In the genomic region with DNA sequence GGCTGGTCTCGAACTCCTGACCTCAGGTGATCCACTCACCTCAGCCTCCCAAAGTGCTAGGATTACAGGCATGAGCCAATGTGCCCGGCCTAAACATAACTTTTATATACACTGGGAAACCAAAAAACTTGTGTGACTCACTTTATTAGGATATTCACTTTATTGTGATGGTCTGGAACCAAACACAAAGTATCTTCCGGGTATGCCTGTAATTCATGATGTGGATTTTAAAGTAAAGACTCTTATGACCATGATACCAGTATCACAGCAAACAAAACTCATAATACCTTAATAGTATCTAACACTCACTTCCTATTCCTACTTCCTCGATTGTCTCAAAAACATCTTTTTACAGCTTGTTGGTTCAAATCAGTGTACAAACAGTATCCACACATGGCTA, we compare ENCODE assay signal across 15 cellular contexts.
"Had no signal": no experiment of that assay in that cellular context is flagged by ENCODE, and none has a peak within 500 bp of the region (broad histone marks: within the 10 kb centered on the region; RNA-seq: fewer than 3 reads in every experiment).

No MANE protein-coding gene starts in this region.

- H3K27ac ChIP-seq: cardiac muscle cell, esophagus squamous epithelium, gastroesophageal sphincter had no signal

- H3K9me3 ChIP-seq: esophagus squamous epithelium, gastroesophageal sphincter, tibial artery had no signal

- ATAC-seq: activated T-helper 17 cell treated with anti-CD3 and anti-CD28 coated beads, Interleukin-2, amount 50 U/mL, for 72 hours; gastroesophageal sphincter; left ventricle myocardium superior had no signal

- H3K27ac Mint-ChIP-seq: activated naive CD8-positive, alpha-beta T cell; activated T-helper 17 cell treated with anti-CD3 and anti-CD28 coated beads, Interleukin-2, amount 50 U/mL, for 72 hours; memory B cell; progenitor cell of endocrine pancreas; stimulated activated naive CD8-positive, alpha-beta T cell treated with anti-CD3 and anti-CD28 coated beads, Interleukin-15, Interleukin-2, amounts not matched to agents 100 ng/mL and 50 ng/mL, for 24 hours; T-helper 1 cell treated with Interleukin-12 subunit alpha and Interleukin-12 subunit beta and Interleukin-4 antibody, amounts not matched to agents 30 μg/mL and 1 μg/mL, for 36 hours; WTC11 had no signal

- H3K36me3 ChIP-seq: cardiac muscle cell, esophagus squamous epithelium, gastroesophageal sphincter, tibial artery had no signal

- H3K27me3 Mint-ChIP-seq: activated naive CD8-positive, alpha-beta T cell; activated T-helper 17 cell treated with anti-CD3 and anti-CD28 coated beads, Interleukin-2, amount 50 U/mL, for 72 hours; stimulated activated naive CD8-positive, alpha-beta T cell treated with anti-CD3 and anti-CD28 coated beads, Interleukin-15, Interleukin-2, amounts not matched to agents 100 ng/mL and 50 ng/mL, for 24 hours had no signal

- H3K4me3 Mint-ChIP-seq: activated naive CD8-positive, alpha-beta T cell; activated T-helper 17 cell treated with anti-CD3 and anti-CD28 coated beads, Interleukin-2, amount 50 U/mL, for 72 hours; memory B cell; stimulated activated naive CD8-positive, alpha-beta T cell treated with anti-CD3 and anti-CD28 coated beads, Interleukin-15, Interleukin-2, amounts not matched to agents 100 ng/mL and 50 ng/mL, for 24 hours; T-helper 1 cell treated with Interleukin-12 subunit alpha and Interleukin-12 subunit beta and Interleukin-4 antibody, amounts not matched to agents 30 μg/mL and 1 μg/mL, for 36 hours; WTC11 had no signal

- H3K4me1 ChIP-seq: gastroesophageal sphincter had no signal

- H3K4me3 ChIP-seq: cardiac muscle cell, esophagus squamous epithelium, gastroesophageal sphincter, tibial artery had no signal

- H3K27me3 ChIP-seq: cardiac muscle cell, esophagus squamous epithelium, tibial artery had no signal

- H3K9me3 Mint-ChIP-seq: activated T-helper 17 cell treated with anti-CD3 and anti-CD28 coated beads, Interleukin-2, amount 50 U/mL, for 72 hours; memory B cell; stimulated activated naive CD8-positive, alpha-beta T cell treated with anti-CD3 and anti-CD28 coated beads, Interleukin-15, Interleukin-2, amounts not matched to agents 100 ng/mL and 50 ng/mL, for 24 hours; T-helper 1 cell treated with Interleukin-12 subunit alpha and Interleukin-12 subunit beta and Interleukin-4 antibody, amounts not matched to agents 30 μg/mL and 1 μg/mL, for 36 hours; WTC11 had no signal

- H3K4me1 Mint-ChIP-seq: activated T-helper 17 cell treated with anti-CD3 and anti-CD28 coated beads, Interleukin-2, amount 50 U/mL, for 72 hours; memory B cell had no signal

- H3K36me3 Mint-ChIP-seq: activated naive CD8-positive, alpha-beta T cell; memory B cell; WTC11 had no signal

- DNase-seq: activated T-cell treated with anti-CD3 and anti-CD28 coated beads, Interleukin-2, amount 50 U/mL, for 1 hour; esophagus squamous epithelium; left ventricle myocardium superior; stimulated activated CD4-positive, alpha-beta T cell treated with anti-CD3 and anti-CD28 coated beads, Interleukin-4, amount 100 ng/mL, for 4 hours; T1000 had no signal
